29 cellular contexts compared by ENCODE assay signal in the genomic region with DNA sequence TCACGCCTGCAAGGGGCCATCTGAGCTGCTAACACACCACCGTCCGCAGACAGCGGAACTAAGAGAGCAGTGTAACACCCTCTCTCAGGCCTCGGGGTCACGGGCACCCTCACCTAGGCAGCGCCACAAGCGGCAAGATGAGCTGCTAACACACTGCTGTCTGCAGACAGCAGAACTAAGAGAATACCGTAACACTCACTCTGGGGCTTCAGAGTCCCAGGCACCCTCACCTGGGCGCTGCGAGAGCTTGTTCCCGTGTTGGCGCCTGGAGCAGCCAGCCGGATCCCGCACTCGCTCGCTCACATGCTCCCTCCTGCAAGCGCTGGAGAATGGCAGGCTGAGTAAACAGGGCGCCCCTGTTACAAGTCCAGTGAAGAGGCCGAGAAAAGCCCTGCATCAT.
DNase-seq lines count a peak whose midpoint lies in the region; ATAC-seq, FAIRE-seq and TF ChIP-seq lines count a peak whose summit lies in the region.
"Had no signal": no experiment of that assay in that cellular context is flagged by ENCODE, and none has a peak within 500 bp of the region (broad histone marks: within the 10 kb centered on the region; RNA-seq: fewer than 3 reads in every experiment).

No MANE protein-coding gene starts in this region.

- H3K4me1 ChIP-seq in astrocyte (ENCODE audit: insufficient read depth, low read length) (peaks cover 13% of the 10 kb centered on the region), iPS-15b (ENCODE audit: control insufficient read depth, insufficient read depth, low read length) (peaks cover 12% of the 10 kb centered on the region), psoas muscle (peaks cover 16% of the 10 kb centered on the region), trophoblast cell (ENCODE audit: control insufficient read depth in 1 of 2, insufficient read depth in 2 of 2, low read length in 2 of 2) (no peaks in the 10 kb centered on the region)

- H3K27ac ChIP-seq in astrocyte (ENCODE audit: low read depth, low read length) (no peak overlapping the region), psoas muscle (no peak overlapping the region), trophoblast cell (ENCODE audit: low read depth, low read length) (no peak overlapping the region)
- H3K27ac ChIP-seq: brain microvascular endothelial cell, GM23248, lower lobe of right lung, pancreas had no signal

- H4K20me1 ChIP-seq in astrocyte (ENCODE audit: insufficient read depth, low read length): peaks cover 35% of the 10 kb centered on the region

- no peak overlapping the region for H3K9ac ChIP-seq in astrocyte (ENCODE audit: low read length)
- peak overlapping the region; percentile 54 for H3K9ac ChIP-seq in iPS-15b (ENCODE audit: low read depth, low read length)
- no peak overlapping the region for H3K9ac ChIP-seq in trophoblast cell (ENCODE audit: low read length)
- H3K9ac ChIP-seq: GM23248 had no signal

- H3K27me3 ChIP-seq in H7 (ENCODE audit: control insufficient read depth, insufficient read depth, low read length): no peaks in the 10 kb centered on the region
- no peaks in the 10 kb centered on the region for H3K27me3 ChIP-seq in astrocyte (ENCODE audit: insufficient read depth, low read length)
- no peaks in the 10 kb centered on the region for H3K27me3 ChIP-seq in iPS-15b (ENCODE audit: control insufficient read depth, insufficient read depth, low read length)
- no peaks in the 10 kb centered on the region for H3K27me3 ChIP-seq in psoas muscle (ENCODE audit: insufficient read depth in 3 of 3, low read length in 2 of 3)
- no peaks in the 10 kb centered on the region for H3K27me3 ChIP-seq in trophoblast cell (ENCODE audit: insufficient read depth, low read length)
- H3K27me3 ChIP-seq: brain microvascular endothelial cell, dorsolateral prefrontal cortex, pancreas had no signal

- H3K27me3 Mint-ChIP-seq in astrocyte (ENCODE audit: low read depth, unreplicated experiment) (no peaks in the 10 kb centered on the region), progenitor cell of endocrine pancreas (no peaks in the 10 kb centered on the region)
- H3K27me3 Mint-ChIP-seq: activated CD8-positive, alpha-beta T cell treated with anti-CD3 and anti-CD28 coated beads for 36 hours; activated naive CD4-positive, alpha-beta T cell treated with anti-CD3 and anti-CD28 coated beads, Interleukin-2, amount 50 U/mL, for 24 hours; CD4-positive, alpha-beta memory T cell had no signal

- FAIRE-seq in astrocyte (lab: Jason Lieb, UNC): no peak
- FAIRE-seq: endothelial cell of umbilical vein, GM19239, HepG2, pancreas, small intestine had no signal

- H2BK120ac ChIP-seq in trophoblast cell (ENCODE audit: insufficient read depth, low read length, poor library complexity): no peak overlapping the region

- no peak for ATAC-seq in psoas muscle
- no peak for ATAC-seq in HG03175 (IDR thresholded peaks at IDR 0.05; ENCODE audit: unreplicated experiment)
- ATAC-seq: activated CD8-positive, alpha-beta T cell treated with anti-CD3 and anti-CD28 coated beads for 36 hours; HepG2; lower lobe of right lung; pancreas had no signal

- H3K4me2 ChIP-seq in astrocyte (ENCODE audit: low read length) (no peak overlapping the region), trophoblast cell (ENCODE audit: low read length) (no peak overlapping the region)

- peaks cover 2% of the 10 kb centered on the region for H3K36me3 Mint-ChIP-seq in astrocyte (ENCODE audit: low read depth, unreplicated experiment)
- peaks cover 9% of the 10 kb centered on the region for H3K36me3 Mint-ChIP-seq in progenitor cell of endocrine pancreas (ENCODE audit: insufficient read depth)

- no peak overlapping the region for H3K23ac ChIP-seq in trophoblast cell (ENCODE audit: low read length)

- no peak overlapping the region for H3K18ac ChIP-seq in trophoblast cell (ENCODE audit: low read length)

- H2BK5ac ChIP-seq in trophoblast cell (ENCODE audit: low read depth, low read length, poor library complexity): no peak overlapping the region

- no peak overlapping the region for H3K14ac ChIP-seq in trophoblast cell (ENCODE audit: low read length)

- no peaks in the 10 kb centered on the region for H3K9me3 ChIP-seq in astrocyte (ENCODE audit: insufficient read depth, low read depth, low read length)
- no peaks in the 10 kb centered on the region for H3K9me3 ChIP-seq in iPS-15b (ENCODE audit: control insufficient read depth, insufficient read depth, low read length)
- no peaks in the 10 kb centered on the region for H3K9me3 ChIP-seq in psoas muscle
- H3K9me3 ChIP-seq in trophoblast cell (ENCODE audit: insufficient read depth, low read depth, low read length): no peaks in the 10 kb centered on the region
- H3K9me3 ChIP-seq: lower lobe of right lung, pancreas had no signal

- intact Hi-C loops in psoas muscle (cut with DNase I): no loop called here

- no peaks in the 10 kb centered on the region for H3K9me3 Mint-ChIP-seq in astrocyte (ENCODE audit: unreplicated experiment)
- peaks cover 5% of the 10 kb centered on the region for H3K9me3 Mint-ChIP-seq in progenitor cell of endocrine pancreas (ENCODE audit: low read depth)
- H3K9me3 Mint-ChIP-seq: activated CD8-positive, alpha-beta T cell treated with anti-CD3 and anti-CD28 coated beads for 36 hours; nephron had no signal

- 88 to 92% (median 92%) methylated on average over 20 of the region's 20 CpGs for WGBS in psoas muscle, 3 donors
- no CpG with 5 or more reads among the region's 20 CpGs for WGBS in trophoblast cell (ENCODE audit: extremely low coverage, insufficient coverage, insufficient read length)

- DNase-seq in H7 (peak; percentile 54), astrocyte (ENCODE audit: low read depth) (no peak), progenitor cell of endocrine pancreas (ENCODE audit: low spot score, unreplicated experiment) (no peak), psoas muscle (no peak), trophoblast cell (no peak)
- DNase-seq: activated CD8-positive, alpha-beta T cell treated with anti-CD3 and anti-CD28 coated beads for 36 hours; amniotic stem cell; brain microvascular endothelial cell; CD4-positive, alpha-beta memory T cell; dorsolateral prefrontal cortex; GM23248; kidney glomerular epithelial cell; lower lobe of right lung; NCI-H1417; NCI-H2029 treated with DMSO at 0.1 percent for 48 hours; NCI-H226; NCI-H69; pancreas; SHP77; small intestine; stimulated activated naive CD4-positive, alpha-beta T cell had no signal

- TF ChIP-seq CTCF in astrocyte (IDR thresholded peaks at IDR 0.05; ENCODE audit: insufficient read depth, low read depth, low read length) (no peak), progenitor cell of endocrine pancreas (IDR thresholded peaks at IDR 0.05; ENCODE audit: unreplicated experiment) (no peak), psoas muscle (IDR thresholded peaks at IDR 0.05) (no peak)

- no peak overlapping the region for H3K4ac ChIP-seq in trophoblast cell (ENCODE audit: low read depth, low read length)

- no peak overlapping the region for H2BK12ac ChIP-seq in trophoblast cell (ENCODE audit: low read length)

- no peak overlapping the region for H2AFZ ChIP-seq in astrocyte (ENCODE audit: low read depth, low read length)
- H2AFZ ChIP-seq in trophoblast cell (ENCODE audit: insufficient read depth, low read length, poor library complexity): no peak overlapping the region
- H2AFZ ChIP-seq: GM23248 had no signal

- H3K4me3 ChIP-seq in H7 (ENCODE audit: insufficient read depth, low read depth, low read length): no peak overlapping the region
- H3K4me3 ChIP-seq in astrocyte (ENCODE audit: insufficient read depth, low read depth, low read length): no peak overlapping the region
- H3K4me3 ChIP-seq in iPS-15b (ENCODE audit: low read depth, low read length): no peak overlapping the region
- no peak overlapping the region for H3K4me3 ChIP-seq in psoas muscle
- no peak overlapping the region for H3K4me3 ChIP-seq in trophoblast cell (ENCODE audit: low read depth, low read length)
- H3K4me3 ChIP-seq: dorsolateral prefrontal cortex, GM23248, lower lobe of right lung, pancreas had no signal

- H3K27ac Mint-ChIP-seq in astrocyte (ENCODE audit: unreplicated experiment) (peak overlapping the region; percentile 7), progenitor cell of endocrine pancreas (peak overlapping the region; percentile 64)
- H3K27ac Mint-ChIP-seq: activated CD8-positive, alpha-beta T cell treated with anti-CD3 and anti-CD28 coated beads for 36 hours; activated naive CD4-positive, alpha-beta T cell treated with anti-CD3 and anti-CD28 coated beads, Interleukin-2, amount 50 U/mL, for 24 hours; CD4-positive, alpha-beta memory T cell; T-helper 2 cell treated with Interferon-gamma antibody and Interleukin-4, amounts not matched to agents 5 μg/mL and 100 μg/mL, for 36 hours had no signal

- no peaks in the 10 kb centered on the region for H3K79me1 ChIP-seq in trophoblast cell (ENCODE audit: low read length)

- H3K4me3 Mint-ChIP-seq in astrocyte (ENCODE audit: unreplicated experiment) (no peak overlapping the region), progenitor cell of endocrine pancreas (ENCODE audit: low read depth) (no peak overlapping the region)
- H3K4me3 Mint-ChIP-seq: activated CD8-positive, alpha-beta T cell treated with anti-CD3 and anti-CD28 coated beads for 36 hours; activated naive CD4-positive, alpha-beta T cell treated with anti-CD3 and anti-CD28 coated beads, Interleukin-2, amount 50 U/mL, for 24 hours; CD4-positive, alpha-beta memory T cell; nephron; T-helper 2 cell treated with Interferon-gamma antibody and Interleukin-4, amounts not matched to agents 5 μg/mL and 100 μg/mL, for 36 hours had no signal

- no peak overlapping the region for H4K91ac ChIP-seq in trophoblast cell (ENCODE audit: low read depth, low read length)

- peaks cover 25% of the 10 kb centered on the region for H3K4me1 Mint-ChIP-seq in astrocyte (ENCODE audit: low read depth, unreplicated experiment)
- H3K4me1 Mint-ChIP-seq in progenitor cell of endocrine pancreas (ENCODE audit: low read depth): peaks cover 4% of the 10 kb centered on the region

- no peak overlapping the region for H4K8ac ChIP-seq in trophoblast cell (ENCODE audit: low read depth, low read length)

- no peak overlapping the region for H2AK5ac ChIP-seq in trophoblast cell (ENCODE audit: low read length)

- peaks cover 52% of the 10 kb centered on the region for H3K79me2 ChIP-seq in astrocyte (ENCODE audit: insufficient read depth, low read length)
- H3K79me2 ChIP-seq in trophoblast cell (ENCODE audit: control insufficient read depth, insufficient read depth, low read length, poor library complexity): no peaks in the 10 kb centered on the region

- no peak overlapping the region for H4K12ac ChIP-seq in trophoblast cell (ENCODE audit: low read depth, low read length)

- H3K36me3 ChIP-seq in H7 (replicated peaks; ENCODE audit: control insufficient read depth, insufficient read depth, low read length) (no peaks in the 10 kb centered on the region), astrocyte (ENCODE audit: insufficient read depth, low read length) (no peaks in the 10 kb centered on the region), iPS-15b (ENCODE audit: control insufficient read depth, insufficient read depth, low read length) (no peaks in the 10 kb centered on the region), psoas muscle (ENCODE audit: insufficient read depth in 1 of 2, low read depth in 1 of 2) (peaks cover 0 to 8% of the 10 kb centered on the region in 2 donors), trophoblast cell (ENCODE audit: control insufficient read depth in 1 of 2, insufficient read depth in 2 of 2, low read length in 2 of 2) (no peaks in the 10 kb centered on the region)
- H3K36me3 ChIP-seq: brain microvascular endothelial cell, lower lobe of right lung, pancreas had no signal
